Comparison of ENCODE assay signal across 7 cellular contexts in the genomic region with DNA sequence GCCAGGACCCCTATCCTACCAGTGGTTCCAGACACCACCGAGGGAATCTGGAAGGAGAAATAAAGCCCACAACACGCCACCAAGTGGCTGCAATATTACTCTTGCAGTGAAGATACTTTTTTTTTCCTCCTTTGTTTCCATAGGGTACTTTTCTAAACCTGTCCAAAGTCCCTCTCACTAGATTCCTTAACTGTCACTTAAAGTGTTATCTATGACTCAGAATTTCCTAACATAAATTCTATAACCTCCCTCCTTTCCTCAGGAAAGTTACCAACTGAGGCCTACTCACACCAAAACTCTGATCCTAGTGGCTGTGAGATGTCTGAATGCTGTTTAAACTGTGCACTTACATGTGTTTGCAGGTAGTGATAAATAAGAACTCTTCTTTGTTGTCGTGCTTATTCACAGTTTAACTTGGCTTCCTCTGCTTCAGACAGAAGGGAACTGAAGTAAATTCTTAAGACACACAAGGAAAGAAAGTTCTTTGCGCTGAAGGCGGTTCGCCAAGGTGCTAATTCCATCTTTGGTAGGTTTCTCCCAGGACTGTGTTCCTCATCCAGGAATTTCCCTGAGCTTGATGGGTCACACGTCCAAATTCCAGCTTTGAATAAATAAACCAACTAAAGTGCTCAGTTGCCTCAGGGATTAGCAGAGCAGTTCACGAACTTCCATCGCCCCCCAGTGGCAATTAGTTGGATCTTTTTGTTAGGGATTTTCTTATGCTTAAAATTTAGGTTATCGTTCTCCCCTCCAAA. TPM values are rescaled to one million over a fixed set of nuclear protein-coding genes. Genes with fewer than 3 reads are reported as not detected.
DNase-seq lines count a peak whose midpoint lies in the region; ATAC-seq, FAIRE-seq and TF ChIP-seq lines count a peak whose summit lies in the region.

No MANE protein-coding gene starts in this region.

- no peak for DNase-seq in GM12891 (ENCODE audit: insufficient read length, low spot score)
- peak; percentile 47 for DNase-seq in NCI-H2171 treated with DMSO at 0.1 percent for 48 hours (lab: John Stamatoyannopoulos, UW)
- DNase-seq in bronchial epithelial cell (ENCODE audit: low read depth) = peak; percentile 66
- peak; percentile 61 for DNase-seq in medulla oblongata (ENCODE audit: extremely low spot score)
- DNase-seq in stimulated activated CD8-positive, alpha-beta memory T cell treated with anti-CD3 and anti-CD28 coated beads, Interleukin-4, amount 100 ng/mL, for 48 hours = no peak

- H3K36me3 ChIP-seq in bronchial epithelial cell (ENCODE audit: control insufficient read depth, insufficient read depth, low read length) = no peaks in the 10 kb centered on the region

- ATAC-seq in GM21390 (IDR thresholded peaks at IDR 0.05; ENCODE audit: unreplicated experiment) (no peak), HG02840 (IDR thresholded peaks at IDR 0.05; ENCODE audit: low FRiP score, unreplicated experiment) (no peak)

- no peaks in the 10 kb centered on the region for H3K27me3 ChIP-seq in bronchial epithelial cell (ENCODE audit: control insufficient read depth, insufficient read depth, low read length)

- peak; percentile 34 for TF ChIP-seq CTCF in bronchial epithelial cell (IDR thresholded peaks at IDR 0.05; ENCODE audit: insufficient read depth, low read length, severe bottlenecking)

- TF ChIP-seq POLR2A in GM12891 (IDR thresholded peaks at IDR 0.05; ENCODE audit: low read depth, low read length) = no peak

- FAIRE-seq in GM12891 (lab: Jason Lieb, UNC) (peak; percentile 31), bronchial epithelial cell (lab: Jason Lieb, UNC) (no peak)

- H3K4me3 ChIP-seq in bronchial epithelial cell (ENCODE audit: low read depth, low read length) = no peak overlapping the region

TF ChIP-seq in GM12891, 5 proteins besides CTCF, POLR2A, EP300 and RAD21:
- TF ChIP-seq TAF1 (IDR thresholded peaks at IDR 0.05; ENCODE audit: low read depth, low read length) (no peak), PAX5 (IDR thresholded peaks at IDR 0.05; ENCODE audit: insufficient read depth, low read length, severe bottlenecking) (no peak), POLR2AphosphoS5 (IDR thresholded peaks at IDR 0.05; ENCODE audit: low read depth, low read length) (no peak), SPI1 (IDR thresholded peaks at IDR 0.05; ENCODE audit: low read depth, low read length) (no peak), POU2F2 (IDR thresholded peaks at IDR 0.05; ENCODE audit: low read depth, low read length) (no peak)

RNA-seq across cellular contexts. Expression of a gene that starts 10.7 kb away (rescaled TPM):
- 28.5 TPM for polyA plus RNA-seq in GM12891 (2012; ENCODE audit: low read depth, missing spikeins)
- total RNA-seq in bronchial epithelial cell = 25.0 and 25.3 TPM in 2 replicates

Comparison
In these comparisons a context has a peak if more than half of its experiments do, and no peak if none do; other contexts are left out.
1. DNase-seq: peak in NCI-H2171 treated with DMSO at 0.1 percent for 48 hours (single experiment), bronchial epithelial cell (single experiment) and medulla oblongata (single experiment); none in GM12891 (single experiment) and stimulated activated CD8-positive, alpha-beta memory T cell treated with anti-CD3 and anti-CD28 coated beads, Interleukin-4, amount 100 ng/mL, for 48 hours (single experiment).